ENCODE assay signal across 8 cellular contexts in genomic region chr14:100271247-100271939, GRCh38. TPM values are rescaled to one million over a fixed set of nuclear protein-coding genes. Genes with fewer than 3 reads are reported as not detected.
DNase-seq lines count a peak whose midpoint lies in the region; ATAC-seq, FAIRE-seq and TF ChIP-seq lines count a peak whose summit lies in the region.

No MANE protein-coding gene starts in this region.

- no peaks in the 10 kb centered on the region for H3K27me3 ChIP-seq in BE2C

- DNase-seq in BE2C = peak; percentile 55
- DNase-seq in activated CD4-positive, alpha-beta T cell treated with anti-CD3 and anti-CD28 coated beads, Interleukin-2, amount 50 U/mL, for 1 hour = peak; percentile 33
- DNase-seq in kidney = no peak
- no peak for DNase-seq in GF-D8 (lab: John Stamatoyannopoulos, UW)
- no peak for DNase-seq in AG08396 (ENCODE audit: low spot score)
- DNase-seq in stimulated activated naive CD8-positive, alpha-beta T cell treated with anti-CD3 and anti-CD28 coated beads, Interleukin-15, amount 100 ng/mL, for 72 hours = no peak
- DNase-seq in NCI-H1092 (lab: John Stamatoyannopoulos, UW) = no peak

- no peaks in the 10 kb centered on the region for H3K9me3 ChIP-seq in BE2C
- H3K9me3 ChIP-seq in kidney (ENCODE audit: control insufficient read depth in 1 of 2, low read length in 2 of 2) = no peaks in the 10 kb centered on the region

- no peaks in the 10 kb centered on the region for H3K4me1 ChIP-seq in BE2C
- H3K4me1 ChIP-seq in kidney (ENCODE audit: control insufficient read depth in 1 of 2, insufficient read depth in 1 of 2, low read depth in 1 of 2, low read length in 2 of 2) = peaks cover 11 to 16% of the 10 kb centered on the region in 2 donors

- no peak overlapping the region for H3K4me3 Mint-ChIP-seq in stimulated activated naive CD8-positive, alpha-beta T cell treated with anti-CD3 and anti-CD28 coated beads, Interleukin-15, amount 100 ng/mL, for 72 hours

- no peak overlapping the region for H3K27ac Mint-ChIP-seq in stimulated activated naive CD8-positive, alpha-beta T cell treated with anti-CD3 and anti-CD28 coated beads, Interleukin-15, amount 100 ng/mL, for 72 hours

- H3K27ac ChIP-seq in kidney (ENCODE audit: low read depth in 2 of 2, low read length in 2 of 2) = no peak overlapping the region

- H3K36me3 ChIP-seq in BE2C = peaks cover 28% of the 10 kb centered on the region
- peaks cover 0 to under 1% of the 10 kb centered on the region in 2 donors for H3K36me3 ChIP-seq in kidney (ENCODE audit: control insufficient read depth in 1 of 2, insufficient read depth in 2 of 2, low read length in 2 of 2)

- TF ChIP-seq CTCF in BE2C (IDR thresholded peaks at IDR 0.05; ENCODE audit: low read depth, low read length) (peak; percentile 61), GM12874 (IDR thresholded peaks at IDR 0.05; ENCODE audit: insufficient read depth, low read depth, low read length) (peak; percentile 30; the same call in 1 of the 2 replicates), kidney (IDR thresholded peaks at IDR 0.05; ENCODE audit: borderline replicate concordance, extremely low read depth, insufficient read depth) (peak; percentile 43)

- peak overlapping the region in 1 of 2 donors; percentile 36 for H3K9ac ChIP-seq in kidney (ENCODE audit: low read length in 2 of 2)

- intact Hi-C loops in kidney (cut with DNase I) = no loop called here

- H3K4me3 ChIP-seq in BE2C (ENCODE audit: low read depth, low read length) (no peak overlapping the region), kidney (ENCODE audit: low read length in 2 of 2) (no peak overlapping the region)

- no peak for ATAC-seq in stimulated activated naive CD8-positive, alpha-beta T cell treated with anti-CD3 and anti-CD28 coated beads, Interleukin-15, amount 100 ng/mL, for 72 hours

- H3K4me1 Mint-ChIP-seq in stimulated activated naive CD8-positive, alpha-beta T cell treated with anti-CD3 and anti-CD28 coated beads, Interleukin-15, amount 100 ng/mL, for 72 hours = peaks cover 56% of the 10 kb centered on the region

- no peaks in the 10 kb centered on the region for H3K9me3 Mint-ChIP-seq in stimulated activated naive CD8-positive, alpha-beta T cell treated with anti-CD3 and anti-CD28 coated beads, Interleukin-15, amount 100 ng/mL, for 72 hours

- FAIRE-seq in kidney (lab: Jason Lieb, UNC) = no peak

- H3K27me3 Mint-ChIP-seq in stimulated activated naive CD8-positive, alpha-beta T cell treated with anti-CD3 and anti-CD28 coated beads, Interleukin-15, amount 100 ng/mL, for 72 hours = no peaks in the 10 kb centered on the region

RNA-seq across cellular contexts. Expression of gene YY1, which starts 32.4 kb away (rescaled TPM):
- polyA plus RNA-seq in BE2C (2012; ENCODE audit: insufficient read depth, insufficient read length, low read depth) = 87.1 TPM
- 60.4 TPM for total RNA-seq in kidney
- polyA plus RNA-seq in kidney (ENCODE audit: insufficient read depth, low read depth, low replicate concordance) = 34.2 TPM

RNA-seq across cellular contexts. Expression of gene SLC25A29, which starts 34.9 kb away (rescaled TPM):
- 62.2 TPM for polyA plus RNA-seq in BE2C (2012; ENCODE audit: insufficient read depth, insufficient read length, low read depth)
- total RNA-seq in kidney = 152 TPM
- polyA plus RNA-seq in kidney (ENCODE audit: insufficient read depth, low read depth, low replicate concordance) = 88.5 TPM

RNA-seq across cellular contexts. Expression of gene SLC25A47, which starts 51.7 kb away (rescaled TPM):
- not detected for polyA plus RNA-seq in BE2C (2012; ENCODE audit: insufficient read depth, insufficient read length, low read depth)
- not detected for total RNA-seq in kidney
- 1.0 TPM for polyA plus RNA-seq in kidney (ENCODE audit: insufficient read depth, low read depth, low replicate concordance)

Comparison
In these comparisons a context has a peak if more than half of its experiments do, and no peak if none do; other contexts are left out.
1. DNase-seq: peak in BE2C (single experiment) and activated CD4-positive, alpha-beta T cell treated with anti-CD3 and anti-CD28 coated beads, Interleukin-2, amount 50 U/mL, for 1 hour (single experiment); none in kidney (single experiment), GF-D8 (single experiment), AG08396 (single experiment), stimulated activated naive CD8-positive, alpha-beta T cell treated with anti-CD3 and anti-CD28 coated beads, Interleukin-15, amount 100 ng/mL, for 72 hours (0 of 2) and NCI-H1092 (single experiment).
2. Peak in every context shown above with its lines, with median percentiles within 50 percentile points of each other: CTCF ChIP-seq.